1 cellular context compared by ENCODE assay signal in the genomic region with DNA sequence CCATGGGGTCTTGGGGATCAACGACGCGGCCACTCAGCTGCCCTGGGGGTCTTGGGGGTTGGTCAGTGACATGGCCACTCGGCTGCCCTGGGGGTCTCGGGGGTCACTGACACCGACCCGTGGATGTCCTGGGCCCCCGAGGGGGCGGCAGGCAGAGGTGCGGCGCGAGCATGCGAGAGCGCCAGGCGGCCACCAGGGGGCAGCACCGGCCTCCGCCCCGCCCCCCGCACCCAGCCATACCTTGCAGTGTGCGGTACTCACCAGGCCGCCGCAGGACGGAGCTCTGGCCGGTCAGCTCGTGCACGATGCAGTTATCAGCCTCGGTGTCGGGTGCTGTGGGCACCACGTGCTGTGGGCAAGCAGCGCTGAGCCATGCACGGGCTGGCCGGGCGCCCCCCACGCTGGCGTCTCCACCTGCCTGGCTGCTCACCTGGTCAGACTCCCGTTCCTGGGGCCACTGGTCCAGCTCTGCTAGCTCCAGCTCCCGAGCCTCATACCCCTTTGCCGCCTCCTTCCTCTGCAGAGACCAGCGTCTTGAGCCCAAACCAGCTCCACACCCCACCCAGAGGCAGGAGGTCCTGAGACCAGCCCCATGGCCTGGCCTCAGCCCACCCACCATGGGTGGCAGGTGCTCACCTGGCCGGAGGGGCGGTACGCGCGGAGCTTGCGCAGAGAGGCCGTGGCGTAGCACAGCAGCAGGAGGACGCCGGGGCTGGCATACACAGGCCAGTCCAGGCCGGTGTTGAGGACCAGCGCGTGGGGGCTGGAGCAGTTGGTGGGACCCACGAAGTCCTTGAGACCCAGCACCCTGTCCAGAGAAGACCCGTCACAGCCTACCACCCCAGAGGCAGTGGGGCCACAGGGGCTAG.
TF ChIP-seq lines count a peak whose summit lies in the region.

No MANE protein-coding gene starts in this region.

TF ChIP-seq in HepG2, 621 proteins besides CTCF, POLR2A, EP300 and RAD21 (continues in another document):
- TF ChIP-seq, protein P1, sequence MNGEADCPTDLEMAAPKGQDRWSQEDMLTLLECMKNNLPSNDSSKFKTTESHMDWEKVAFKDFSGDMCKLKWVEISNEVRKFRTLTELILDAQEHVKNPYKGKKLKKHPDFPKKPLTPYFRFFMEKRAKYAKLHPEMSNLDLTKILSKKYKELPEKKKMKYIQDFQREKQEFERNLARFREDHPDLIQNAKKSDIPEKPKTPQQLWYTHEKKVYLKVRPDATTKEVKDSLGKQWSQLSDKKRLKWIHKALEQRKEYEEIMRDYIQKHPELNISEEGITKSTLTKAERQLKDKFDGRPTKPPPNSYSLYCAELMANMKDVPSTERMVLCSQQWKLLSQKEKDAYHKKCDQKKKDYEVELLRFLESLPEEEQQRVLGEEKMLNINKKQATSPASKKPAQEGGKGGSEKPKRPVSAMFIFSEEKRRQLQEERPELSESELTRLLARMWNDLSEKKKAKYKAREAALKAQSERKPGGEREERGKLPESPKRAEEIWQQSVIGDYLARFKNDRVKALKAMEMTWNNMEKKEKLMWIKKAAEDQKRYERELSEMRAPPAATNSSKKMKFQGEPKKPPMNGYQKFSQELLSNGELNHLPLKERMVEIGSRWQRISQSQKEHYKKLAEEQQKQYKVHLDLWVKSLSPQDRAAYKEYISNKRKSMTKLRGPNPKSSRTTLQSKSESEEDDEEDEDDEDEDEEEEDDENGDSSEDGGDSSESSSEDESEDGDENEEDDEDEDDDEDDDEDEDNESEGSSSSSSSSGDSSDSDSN (CRISPR knock-in tag; IDR thresholded peaks at IDR 0.05) = peak; percentile 51; the same call in 1 of the 2 replicates
- no peak for TF ChIP-seq ZNF720 (CRISPR knock-in tag; IDR thresholded peaks at IDR 0.05)
- TF ChIP-seq HES4 (CRISPR knock-in tag; IDR thresholded peaks at IDR 0.05; ENCODE audit: borderline replicate concordance) = no peak
- TF ChIP-seq KLF13 (CRISPR knock-in tag; IDR thresholded peaks at IDR 0.05) = 0 out of 2 replicates have a peak, but pooled peaks have one; percentile 62
- no peak for TF ChIP-seq ZNF335 (CRISPR knock-in tag; IDR thresholded peaks at IDR 0.05)
- TF ChIP-seq, protein P2, sequence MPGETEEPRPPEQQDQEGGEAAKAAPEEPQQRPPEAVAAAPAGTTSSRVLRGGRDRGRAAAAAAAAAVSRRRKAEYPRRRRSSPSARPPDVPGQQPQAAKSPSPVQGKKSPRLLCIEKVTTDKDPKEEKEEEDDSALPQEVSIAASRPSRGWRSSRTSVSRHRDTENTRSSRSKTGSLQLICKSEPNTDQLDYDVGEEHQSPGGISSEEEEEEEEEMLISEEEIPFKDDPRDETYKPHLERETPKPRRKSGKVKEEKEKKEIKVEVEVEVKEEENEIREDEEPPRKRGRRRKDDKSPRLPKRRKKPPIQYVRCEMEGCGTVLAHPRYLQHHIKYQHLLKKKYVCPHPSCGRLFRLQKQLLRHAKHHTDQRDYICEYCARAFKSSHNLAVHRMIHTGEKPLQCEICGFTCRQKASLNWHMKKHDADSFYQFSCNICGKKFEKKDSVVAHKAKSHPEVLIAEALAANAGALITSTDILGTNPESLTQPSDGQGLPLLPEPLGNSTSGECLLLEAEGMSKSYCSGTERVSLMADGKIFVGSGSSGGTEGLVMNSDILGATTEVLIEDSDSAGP (CRISPR knock-in tag; IDR thresholded peaks at IDR 0.05; ENCODE audit: borderline replicate concordance) = peak; percentile 72
- peak; percentile 90 for TF ChIP-seq KDM2A (CRISPR knock-in tag; IDR thresholded peaks at IDR 0.05; ENCODE audit: borderline replicate concordance, low read depth)
- peak; percentile 31; the same call in 1 of the 2 replicates for TF ChIP-seq MAZ (IDR thresholded peaks at IDR 0.05; ENCODE audit: borderline replicate concordance, low read depth, low read length)
- peak; percentile 70 for TF ChIP-seq MAZ (CRISPR knock-in tag; IDR thresholded peaks at IDR 0.05; ENCODE audit: low read depth)
- TF ChIP-seq, protein P3, sequence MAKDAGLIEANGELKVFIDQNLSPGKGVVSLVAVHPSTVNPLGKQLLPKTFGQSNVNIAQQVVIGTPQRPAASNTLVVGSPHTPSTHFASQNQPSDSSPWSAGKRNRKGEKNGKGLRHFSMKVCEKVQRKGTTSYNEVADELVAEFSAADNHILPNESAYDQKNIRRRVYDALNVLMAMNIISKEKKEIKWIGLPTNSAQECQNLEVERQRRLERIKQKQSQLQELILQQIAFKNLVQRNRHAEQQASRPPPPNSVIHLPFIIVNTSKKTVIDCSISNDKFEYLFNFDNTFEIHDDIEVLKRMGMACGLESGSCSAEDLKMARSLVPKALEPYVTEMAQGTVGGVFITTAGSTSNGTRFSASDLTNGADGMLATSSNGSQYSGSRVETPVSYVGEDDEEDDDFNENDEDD (CRISPR knock-in tag; IDR thresholded peaks at IDR 0.05; ENCODE audit: borderline replicate concordance) = peak; percentile 64; the same call in 1 of the 2 replicates
- TF ChIP-seq AGO2 (optimal IDR thresholded peaks at IDR 0.05; ENCODE audit: low read depth, low read length) = peak; percentile 55
- no peak for TF ChIP-seq ZNF841 (CRISPR knock-in tag; IDR thresholded peaks at IDR 0.05; ENCODE audit: borderline replicate concordance)
- peak; percentile 83; the same call in 1 of the 2 replicates for TF ChIP-seq ZNF331 (CRISPR knock-in tag; IDR thresholded peaks at IDR 0.05)
- 0 out of 2 replicates have a peak, but pooled peaks have one; percentile 44 for TF ChIP-seq ARNTL (CRISPR knock-in tag; IDR thresholded peaks at IDR 0.05)
- TF ChIP-seq ZNF276 (CRISPR knock-in tag; IDR thresholded peaks at IDR 0.05; ENCODE audit: low read depth) = 0 out of 2 replicates have a peak, but pooled peaks have one; percentile 38
- TF ChIP-seq ZC3H13 (CRISPR knock-in tag; IDR thresholded peaks at IDR 0.05) = peak; percentile 56; the same call in 1 of the 2 replicates
- 0 out of 2 replicates have a peak, but pooled peaks have one; percentile 62 for TF ChIP-seq STAT5B (CRISPR knock-in tag; IDR thresholded peaks at IDR 0.05)
- TF ChIP-seq ZBTB42 (CRISPR knock-in tag; IDR thresholded peaks at IDR 0.05) = peak; percentile 54; the same call in 1 of the 2 replicates
- peak; percentile 47; the same call in 1 of the 2 replicates for TF ChIP-seq SALL2 (CRISPR knock-in tag; IDR thresholded peaks at IDR 0.05)
- TF ChIP-seq ZFP37 (CRISPR knock-in tag; IDR thresholded peaks at IDR 0.05; ENCODE audit: borderline replicate concordance) = no peak
- peak; percentile 94 for TF ChIP-seq PATZ1 (CRISPR knock-in tag; IDR thresholded peaks at IDR 0.05)
- TF ChIP-seq, protein P4, sequence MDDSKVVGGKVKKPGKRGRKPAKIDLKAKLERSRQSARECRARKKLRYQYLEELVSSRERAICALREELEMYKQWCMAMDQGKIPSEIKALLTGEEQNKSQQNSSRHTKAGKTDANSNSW (CRISPR knock-in tag; IDR thresholded peaks at IDR 0.05; ENCODE audit: borderline replicate concordance) = peak; percentile 58; the same call in 1 of the 2 replicates
- TF ChIP-seq ZNF781 (CRISPR knock-in tag; IDR thresholded peaks at IDR 0.05; ENCODE audit: borderline replicate concordance, not compliant biosample characterization) = no peak
- peak; percentile 23; the same call in 1 of the 2 replicates for TF ChIP-seq ZNF776 (CRISPR knock-in tag; IDR thresholded peaks at IDR 0.05)
- TF ChIP-seq, protein P5, sequence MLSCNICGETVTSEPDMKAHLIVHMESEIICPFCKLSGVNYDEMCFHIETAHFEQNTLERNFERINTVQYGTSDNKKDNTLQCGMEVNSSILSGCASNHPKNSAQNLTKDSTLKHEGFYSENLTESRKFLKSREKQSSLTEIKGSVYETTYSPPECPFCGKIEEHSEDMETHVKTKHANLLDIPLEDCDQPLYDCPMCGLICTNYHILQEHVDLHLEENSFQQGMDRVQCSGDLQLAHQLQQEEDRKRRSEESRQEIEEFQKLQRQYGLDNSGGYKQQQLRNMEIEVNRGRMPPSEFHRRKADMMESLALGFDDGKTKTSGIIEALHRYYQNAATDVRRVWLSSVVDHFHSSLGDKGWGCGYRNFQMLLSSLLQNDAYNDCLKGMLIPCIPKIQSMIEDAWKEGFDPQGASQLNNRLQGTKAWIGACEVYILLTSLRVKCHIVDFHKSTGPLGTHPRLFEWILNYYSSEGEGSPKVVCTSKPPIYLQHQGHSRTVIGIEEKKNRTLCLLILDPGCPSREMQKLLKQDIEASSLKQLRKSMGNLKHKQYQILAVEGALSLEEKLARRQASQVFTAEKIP (CRISPR knock-in tag; IDR thresholded peaks at IDR 0.05; ENCODE audit: borderline replicate concordance) = no peak
- peak; percentile 75 for TF ChIP-seq IRF2 (CRISPR knock-in tag; IDR thresholded peaks at IDR 0.05)
- TF ChIP-seq MAX (IDR thresholded peaks at IDR 0.05) = peak; percentile 79
- TF ChIP-seq GTF3A (CRISPR knock-in tag; conservative IDR thresholded peaks at IDR 0.05) = peak; percentile 62; the same call in 1 of the 2 replicates
- TF ChIP-seq BORCS8-MEF2B (CRISPR knock-in tag; IDR thresholded peaks at IDR 0.05) = peak; percentile 57; the same call in 1 of the 2 replicates
- TF ChIP-seq NONO (IDR thresholded peaks at IDR 0.05) = no peak
- peak; percentile 82 for TF ChIP-seq NONO (CRISPR knock-in tag; conservative IDR thresholded peaks at IDR 0.05)
- TF ChIP-seq ETV5 (CRISPR knock-in tag; IDR thresholded peaks at IDR 0.05; ENCODE audit: borderline replicate concordance) = peak; percentile 25; the same call in 1 of the 2 replicates
- TF ChIP-seq TBX2 (CRISPR knock-in tag; IDR thresholded peaks at IDR 0.05; ENCODE audit: borderline replicate concordance) = 0 out of 2 replicates have a peak, but pooled peaks have one; percentile 12
- TF ChIP-seq HNRNPLL (IDR thresholded peaks at IDR 0.05; ENCODE audit: low read depth, low read length, poor library complexity, severe bottlenecking) = peak; percentile 44
- TF ChIP-seq ZNF883 (CRISPR knock-in tag; IDR thresholded peaks at IDR 0.05; ENCODE audit: not compliant biosample characterization) = peak; percentile 86
- no peak for TF ChIP-seq ZNF530 (CRISPR knock-in tag; IDR thresholded peaks at IDR 0.05; ENCODE audit: low read depth)
- TF ChIP-seq, protein P6, sequence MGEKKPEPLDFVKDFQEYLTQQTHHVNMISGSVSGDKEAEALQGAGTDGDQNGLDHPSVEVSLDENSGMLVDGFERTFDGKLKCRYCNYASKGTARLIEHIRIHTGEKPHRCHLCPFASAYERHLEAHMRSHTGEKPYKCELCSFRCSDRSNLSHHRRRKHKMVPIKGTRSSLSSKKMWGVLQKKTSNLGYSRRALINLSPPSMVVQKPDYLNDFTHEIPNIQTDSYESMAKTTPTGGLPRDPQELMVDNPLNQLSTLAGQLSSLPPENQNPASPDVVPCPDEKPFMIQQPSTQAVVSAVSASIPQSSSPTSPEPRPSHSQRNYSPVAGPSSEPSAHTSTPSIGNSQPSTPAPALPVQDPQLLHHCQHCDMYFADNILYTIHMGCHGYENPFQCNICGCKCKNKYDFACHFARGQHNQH (CRISPR knock-in tag; IDR thresholded peaks at IDR 0.05) = peak; percentile 30; the same call in 1 of the 2 replicates
- 0 out of 2 replicates have a peak, but pooled peaks have one; percentile 30 for TF ChIP-seq HDAC2 (CRISPR knock-in tag; IDR thresholded peaks at IDR 0.05)
- TF ChIP-seq KLF16 (CRISPR knock-in tag; IDR thresholded peaks at IDR 0.05) = peak in 1 of 2 experiments; percentile 72; a peak in 1 of 4 replicates
- TF ChIP-seq, protein P7, sequence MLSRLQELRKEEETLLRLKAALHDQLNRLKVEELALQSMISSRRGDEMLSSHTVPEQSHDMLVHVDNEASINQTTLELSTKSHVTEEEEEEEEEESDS (CRISPR knock-in tag; IDR thresholded peaks at IDR 0.05; ENCODE audit: borderline replicate concordance) = no peak
- TF ChIP-seq ZNF564 (CRISPR knock-in tag; IDR thresholded peaks at IDR 0.05) = no peak
- TF ChIP-seq, protein P8, sequence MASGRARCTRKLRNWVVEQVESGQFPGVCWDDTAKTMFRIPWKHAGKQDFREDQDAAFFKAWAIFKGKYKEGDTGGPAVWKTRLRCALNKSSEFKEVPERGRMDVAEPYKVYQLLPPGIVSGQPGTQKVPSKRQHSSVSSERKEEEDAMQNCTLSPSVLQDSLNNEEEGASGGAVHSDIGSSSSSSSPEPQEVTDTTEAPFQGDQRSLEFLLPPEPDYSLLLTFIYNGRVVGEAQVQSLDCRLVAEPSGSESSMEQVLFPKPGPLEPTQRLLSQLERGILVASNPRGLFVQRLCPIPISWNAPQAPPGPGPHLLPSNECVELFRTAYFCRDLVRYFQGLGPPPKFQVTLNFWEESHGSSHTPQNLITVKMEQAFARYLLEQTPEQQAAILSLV (CRISPR knock-in tag; IDR thresholded peaks at IDR 0.05; ENCODE audit: borderline replicate concordance) = peak; percentile 86
- TF ChIP-seq TGIF2 (CRISPR knock-in tag; IDR thresholded peaks at IDR 0.05) = no peak
- peak; percentile 28; the same call in 1 of the 2 replicates for TF ChIP-seq MED1 (CRISPR knock-in tag; IDR thresholded peaks at IDR 0.05)
- TF ChIP-seq ZNF235 (CRISPR knock-in tag; IDR thresholded peaks at IDR 0.05; ENCODE audit: borderline replicate concordance) = no peak
